8 cellular contexts compared by ENCODE assay signal in the genomic region with DNA sequence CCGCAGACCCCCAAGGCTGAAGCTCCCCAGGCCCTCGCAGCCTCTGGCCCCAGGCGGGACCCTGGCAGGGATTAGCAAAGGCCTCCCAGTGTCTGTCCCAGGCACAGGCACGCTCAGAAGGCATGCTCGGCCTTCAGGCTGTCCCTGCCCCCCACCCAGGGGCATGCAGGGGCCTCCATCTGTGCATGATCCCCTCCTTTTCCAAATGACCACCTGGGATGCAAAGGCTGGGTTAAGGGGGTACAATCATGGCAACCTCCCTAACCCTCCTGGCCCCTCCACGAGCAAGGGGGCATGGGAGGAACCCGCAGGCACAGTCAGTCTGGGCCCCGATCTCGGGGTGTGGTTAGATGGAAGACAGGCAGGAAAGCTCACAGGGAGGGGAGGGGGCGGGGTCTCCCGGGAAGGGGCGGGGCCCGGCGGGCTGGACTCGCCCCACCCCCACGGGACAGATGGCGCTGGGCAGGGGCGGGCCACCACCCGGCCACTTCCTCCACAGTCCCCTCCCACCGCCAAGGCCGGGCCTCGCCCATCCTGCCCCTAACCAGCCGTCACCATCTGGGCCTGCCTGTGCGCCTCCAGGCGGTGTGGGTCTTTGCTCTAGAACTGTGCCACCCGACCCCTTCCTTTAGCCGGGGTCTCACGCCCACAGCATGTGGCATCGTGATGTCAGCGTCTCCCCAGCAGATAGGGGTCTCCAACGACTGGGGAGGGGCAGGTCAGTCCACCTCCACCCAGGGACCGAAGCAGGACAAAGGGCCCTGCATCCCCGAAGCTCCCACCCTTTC. TPM values are rescaled to one million over a fixed set of nuclear protein-coding genes. Genes with fewer than 3 reads are reported as not detected.
A peak's percentile ranks its signal among the peaks of the same experiment; 100 is the strongest.
DNase-seq lines count a peak whose midpoint lies in the region; ATAC-seq and FAIRE-seq lines count a peak whose summit lies in the region.

No MANE protein-coding gene starts in this region.

- peak overlapping the region; percentile 93 for H3K56ac ChIP-seq in mesendoderm (ENCODE audit: low read length)

- no peak overlapping the region for H2BK5ac ChIP-seq in mesendoderm (ENCODE audit: low read length)

- H3K79me2 ChIP-seq in mesendoderm (ENCODE audit: control insufficient read depth, insufficient read depth, low read length), result peaks cover 41% of the 10 kb centered on the region

- CTCF ChIA-PET in activated CD4-positive, alpha-beta memory T cell treated with anti-CD3 and anti-CD28 coated beads for 36 hours (lab: Charles Lee), result interaction anchor here (1.5 to 3.0 kb wide), 3 partner anchors 10 to 29 kb away, joined by 6 to 14 read pairs (median 9); no protein-coding TSS in a partner anchor

- POLR2A ChIA-PET in activated CD4-positive, alpha-beta memory T cell treated with anti-CD3 and anti-CD28 coated beads for 36 hours (lab: Charles Lee), result interaction anchor here (0.6 to 1.7 kb wide), 2 partner anchors 48 to 263 kb away, joined by 3 read pairs; a partner anchor contains a TSS

- no peaks in the 10 kb centered on the region for H3K27me3 Mint-ChIP-seq in activated CD4-positive, alpha-beta memory T cell treated with anti-CD3 and anti-CD28 coated beads for 36 hours

- H3K36me3 ChIP-seq in ectodermal cell (ENCODE audit: control insufficient read depth, insufficient read depth, low read length) (no peaks in the 10 kb centered on the region), mesendoderm (ENCODE audit: control insufficient read depth, insufficient read depth, low read length) (no peaks in the 10 kb centered on the region)

- H3K4me3 ChIP-seq in ectodermal cell (ENCODE audit: insufficient read depth, low read depth, low read length) (peak overlapping the region; percentile 16), mesendoderm (ENCODE audit: low read length) (no peak overlapping the region)

- peak overlapping the region; percentile 10 for H3K4me2 ChIP-seq in mesendoderm (ENCODE audit: low read length)

- H3K9ac ChIP-seq in mesendoderm (ENCODE audit: low read length), result peak overlapping the region; percentile 61

- no peak overlapping the region for H2BK15ac ChIP-seq in mesendoderm (replicated peaks; ENCODE audit: low read depth)

- intact Hi-C loops in activated CD4-positive, alpha-beta memory T cell treated with anti-CD3 and anti-CD28 coated beads for 36 hours (cut with micrococcal nuclease), result no loop called here

- no peak overlapping the region for H4K8ac ChIP-seq in mesendoderm (ENCODE audit: low read depth, low read length)

- DNase-seq in NCI-H748 (lab: John Stamatoyannopoulos, UW; ENCODE audit: unreplicated experiment), result peak; percentile 54
- peak; percentile 95 for DNase-seq in activated CD4-positive, alpha-beta memory T cell treated with anti-CD3 and anti-CD28 coated beads for 36 hours
- DNase-seq in mesendoderm, result peak; percentile 95
- peak; percentile 84 to 86 for DNase-seq in stimulated activated CD8-positive, alpha-beta memory T cell treated with anti-CD3 and anti-CD28 coated beads, Interleukin-15, amount 100 ng/mL, for 48 hours (ENCODE audit: low read depth in 2 of 2)
- no peak for DNase-seq in NK-92 treated with Interleukin-12 subunit alpha and Interleukin-12 subunit beta, amount 100 ng/mL, for 24 hours (lab: John Stamatoyannopoulos, UW)

- H3K4me1 ChIP-seq in ectodermal cell (ENCODE audit: control insufficient read depth, insufficient read depth, low read length), result peaks cover 55% of the 10 kb centered on the region
- peaks cover 14% of the 10 kb centered on the region for H3K4me1 ChIP-seq in mesendoderm (ENCODE audit: control insufficient read depth, low read depth, low read length)

- H3K27ac ChIP-seq in ectodermal cell (ENCODE audit: insufficient read depth, low read depth, low read length, poor library complexity, severe bottlenecking) (peak overlapping the region; percentile 80), mesendoderm (ENCODE audit: low read depth, low read length) (peak overlapping the region; percentile 68)

- H2AK5ac ChIP-seq in mesendoderm (ENCODE audit: low read length), result no peak overlapping the region

- H3K9me3 ChIP-seq in ectodermal cell (ENCODE audit: control insufficient read depth, low read length), result no peaks in the 10 kb centered on the region

- peak overlapping the region; percentile 5 for H3K18ac ChIP-seq in mesendoderm (ENCODE audit: low read length)

- no peaks in the 10 kb centered on the region for H3K9me3 Mint-ChIP-seq in activated CD4-positive, alpha-beta memory T cell treated with anti-CD3 and anti-CD28 coated beads for 36 hours

- H3K27ac Mint-ChIP-seq in activated CD4-positive, alpha-beta memory T cell treated with anti-CD3 and anti-CD28 coated beads for 36 hours, result peak overlapping the region; percentile 91

- H2BK120ac ChIP-seq in mesendoderm (ENCODE audit: low read depth, low read length), result no peak overlapping the region

- peaks cover 34% of the 10 kb centered on the region for H3K27me3 ChIP-seq in ectodermal cell (ENCODE audit: control insufficient read depth, insufficient read depth, low read length, poor library complexity, severe bottlenecking)
- H3K27me3 ChIP-seq in mesendoderm (ENCODE audit: insufficient read depth, low read length, poor library complexity), result no peaks in the 10 kb centered on the region

- peak; percentile 93 for FAIRE-seq in G401.6 (lab: Jason Lieb, UNC)

- H3K36me3 Mint-ChIP-seq in activated CD4-positive, alpha-beta memory T cell treated with anti-CD3 and anti-CD28 coated beads for 36 hours, result peaks cover 4% of the 10 kb centered on the region

- H3K4me3 Mint-ChIP-seq in activated CD4-positive, alpha-beta memory T cell treated with anti-CD3 and anti-CD28 coated beads for 36 hours, result peak overlapping the region; percentile 80

- peak overlapping the region; percentile 29 for H3K4ac ChIP-seq in mesendoderm (ENCODE audit: low read depth, low read length)

- H3K4me1 Mint-ChIP-seq in activated CD4-positive, alpha-beta memory T cell treated with anti-CD3 and anti-CD28 coated beads for 36 hours (ENCODE audit: low read depth), result peaks cover 49% of the 10 kb centered on the region

- WGBS in ectodermal cell, 2 experiments, result 13 to 14% methylated on average over 33 of the region's 33 CpGs
- no CpG with 5 or more reads among the region's 33 CpGs for WGBS in mesendoderm (ENCODE audit: extremely low coverage, insufficient coverage, low lambda C conversion rate)

- ATAC-seq in HG02571 (IDR thresholded peaks at IDR 0.05; ENCODE audit: unreplicated experiment), result peak; percentile 46

- H3K23ac ChIP-seq in mesendoderm (ENCODE audit: low read length), result no peak overlapping the region

- H3K79me1 ChIP-seq in mesendoderm (ENCODE audit: low read length), result peaks cover 16% of the 10 kb centered on the region

- no peak overlapping the region for H4K5ac ChIP-seq in mesendoderm (ENCODE audit: low read length)

RNA-seq across cellular contexts. Expression of a gene that starts 7.0 kb away (rescaled TPM):
- total RNA-seq in activated CD4-positive, alpha-beta memory T cell treated with anti-CD3 and anti-CD28 coated beads for 36 hours, result 10 to 100 TPM; 41.9 to 45.3 TPM
- 34.6 TPM for polyA plus RNA-seq in ectodermal cell (2013, experiment 1 of 4)
- 34.7 TPM for polyA plus RNA-seq in ectodermal cell (2013, experiment 2 of 4)
- 21.9 TPM for polyA plus RNA-seq in ectodermal cell (2013, experiment 3 of 4)
- polyA plus RNA-seq in ectodermal cell (2013, experiment 4 of 4), result 24.1 TPM
- 28.3 TPM for polyA plus RNA-seq in mesendoderm (2013, experiment 1 of 2)
- polyA plus RNA-seq in mesendoderm (2013, experiment 2 of 2), result 27.2 TPM

RNA-seq across cellular contexts. Expression of a gene that starts 8.1 kb away (rescaled TPM):
- 10 to 100 TPM; 23.3 to 24.2 TPM for total RNA-seq in activated CD4-positive, alpha-beta memory T cell treated with anti-CD3 and anti-CD28 coated beads for 36 hours
- polyA plus RNA-seq in ectodermal cell (2013, experiment 1 of 4), result 12.7 TPM
- 14.9 TPM for polyA plus RNA-seq in ectodermal cell (2013, experiment 2 of 4)
- 17.7 TPM for polyA plus RNA-seq in ectodermal cell (2013, experiment 3 of 4)
- 15.5 TPM for polyA plus RNA-seq in ectodermal cell (2013, experiment 4 of 4)
- 32.7 TPM for polyA plus RNA-seq in mesendoderm (2013, experiment 1 of 2)
- polyA plus RNA-seq in mesendoderm (2013, experiment 2 of 2), result 33.5 TPM

RNA-seq across cellular contexts. Expression of a gene that starts 30.1 kb away (rescaled TPM):
- 100 to 1,000 TPM; 108 to 110 TPM for total RNA-seq in activated CD4-positive, alpha-beta memory T cell treated with anti-CD3 and anti-CD28 coated beads for 36 hours
- polyA plus RNA-seq in ectodermal cell (2013, experiment 1 of 4), result 48.7 TPM
- 44.6 TPM for polyA plus RNA-seq in ectodermal cell (2013, experiment 2 of 4)
- polyA plus RNA-seq in ectodermal cell (2013, experiment 3 of 4), result 47.8 TPM
- polyA plus RNA-seq in ectodermal cell (2013, experiment 4 of 4), result 46.8 TPM
- 33.9 TPM for polyA plus RNA-seq in mesendoderm (2013, experiment 1 of 2)
- 34.1 TPM for polyA plus RNA-seq in mesendoderm (2013, experiment 2 of 2)

RNA-seq across cellular contexts. Expression of a gene that starts 43.2 kb away (rescaled TPM):
- total RNA-seq in activated CD4-positive, alpha-beta memory T cell treated with anti-CD3 and anti-CD28 coated beads for 36 hours, result 1 to 10 TPM; 9.6 to 10.0 TPM
- 0.94 TPM for polyA plus RNA-seq in ectodermal cell (2013, experiment 1 of 4)
- polyA plus RNA-seq in ectodermal cell (2013, experiment 2 of 4), result 0.82 TPM
- polyA plus RNA-seq in ectodermal cell (2013, experiment 3 of 4), result 1.4 TPM
- polyA plus RNA-seq in ectodermal cell (2013, experiment 4 of 4), result 1.2 TPM
- 0.20 TPM for polyA plus RNA-seq in mesendoderm (2013, experiment 1 of 2)
- 0.20 TPM for polyA plus RNA-seq in mesendoderm (2013, experiment 2 of 2)

RNA-seq across cellular contexts. Expression of a gene that starts 50.0 kb away (rescaled TPM):
- 1 to 10 TPM; 5.7 to 5.8 TPM for total RNA-seq in activated CD4-positive, alpha-beta memory T cell treated with anti-CD3 and anti-CD28 coated beads for 36 hours
- polyA plus RNA-seq in ectodermal cell (2013, experiment 1 of 4), result 5.0 TPM
- 5.0 TPM for polyA plus RNA-seq in ectodermal cell (2013, experiment 2 of 4)
- polyA plus RNA-seq in ectodermal cell (2013, experiment 3 of 4), result 4.2 TPM
- 4.9 TPM for polyA plus RNA-seq in ectodermal cell (2013, experiment 4 of 4)
- 6.6 TPM for polyA plus RNA-seq in mesendoderm (2013, experiment 1 of 2)
- polyA plus RNA-seq in mesendoderm (2013, experiment 2 of 2), result 6.4 TPM
